Comparison of ENCODE assay signal across 20 cellular contexts in the genomic region with DNA sequence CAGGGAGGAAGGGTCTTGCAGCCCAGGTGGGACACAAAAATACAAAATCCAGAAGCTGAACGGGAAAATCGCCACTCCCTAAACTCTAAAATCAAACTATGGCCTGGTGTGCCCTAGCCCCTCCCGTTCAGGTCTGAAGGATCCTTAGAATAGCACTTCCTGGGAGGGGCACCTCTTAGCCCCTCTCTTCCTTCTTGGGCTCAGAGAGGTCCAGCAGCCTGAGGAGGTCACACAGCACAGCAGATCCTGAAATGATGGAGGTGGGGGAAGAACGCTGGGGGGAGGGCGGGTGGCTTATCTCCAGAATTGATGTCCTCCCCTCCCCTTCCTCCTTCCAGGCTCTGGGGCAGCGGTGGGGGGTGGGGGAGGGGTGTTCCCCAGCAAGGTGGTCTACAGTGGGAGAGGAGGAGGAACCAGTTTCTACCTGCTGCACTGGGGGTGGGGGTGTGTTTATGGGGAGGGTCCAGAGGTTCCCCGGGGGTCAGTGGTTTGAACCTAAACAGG. TPM values are rescaled to one million over a fixed set of nuclear protein-coding genes. Genes with fewer than 3 reads are reported as not detected.
DNase-seq lines count a peak whose midpoint lies in the region; ATAC-seq and TF ChIP-seq lines count a peak whose summit lies in the region.
"Had no signal": no experiment of that assay in that cellular context is flagged by ENCODE, and none has a peak within 500 bp of the region (broad histone marks: within the 10 kb centered on the region; RNA-seq: fewer than 3 reads in every experiment).

No MANE protein-coding gene starts in this region.

- H3K36me3 Mint-ChIP-seq in brain = peaks cover 30% of the 10 kb centered on the region
- no peaks in the 10 kb centered on the region for H3K36me3 Mint-ChIP-seq in nephron (ENCODE audit: low read depth)

- H3K27me3 ChIP-seq in DOHH2 (ENCODE audit: control insufficient read depth, low read length) = peaks cover 29% of the 10 kb centered on the region

- no peak for ATAC-seq in HG02885 (IDR thresholded peaks at IDR 0.05; ENCODE audit: poor library complexity, unreplicated experiment)
- ATAC-seq: activated CD4-positive, CD25-positive, alpha-beta regulatory T cell treated with anti-CD3 and anti-CD28 coated beads, Interleukin-2, amount 50 U/mL, for 24 hours; activated CD8-positive, alpha-beta T cell treated with anti-CD3 and anti-CD28 coated beads, Interleukin-2, amount 10 ng/mL, durations not matched to agents 7 days and 5 days; effector memory CD8-positive, alpha-beta T cell; mucosa of descending colon had no signal

- H3K4me3 ChIP-seq in DOHH2 (ENCODE audit: low read length) = peak overlapping the region; percentile 70; the same call in 1 of the 2 replicates
- H3K4me3 ChIP-seq: mucosa of descending colon, thoracic aorta had no signal

- TF ChIP-seq CTCF in 22Rv1 (IDR thresholded peaks at IDR 0.05) (no peak), DOHH2 (IDR thresholded peaks at IDR 0.05; ENCODE audit: low read depth, low read length, poor library complexity, severe bottlenecking) (no peak), brain (conservative IDR thresholded peaks at IDR 0.05) (no peak), nephron (IDR thresholded peaks at IDR 0.05; ENCODE audit: unreplicated experiment in 3 of 3) (no peak)

- H3K4me3 Mint-ChIP-seq in brain (peak overlapping the region in 4 of 5 experiments; percentile 83 to 91 (median 86)), nephron (peak overlapping the region; percentile 79 to 88 (median 87))
- H3K4me3 Mint-ChIP-seq: activated CD8-positive, alpha-beta T cell treated with anti-CD3 and anti-CD28 coated beads, Interleukin-2, amount 10 ng/mL, durations not matched to agents 7 days and 5 days had no signal

- peak overlapping the region; percentile 65; the same call in 1 of the 2 replicates for H3K27ac ChIP-seq in 22Rv1
- no peak overlapping the region for H3K27ac ChIP-seq in DOHH2 (ENCODE audit: low read depth, low read length)
- H3K27ac ChIP-seq: ascending aorta, thoracic aorta had no signal

- H3K9me2 ChIP-seq in DOHH2 (replicated peaks; ENCODE audit: control insufficient read depth, low read length) = no peaks in the 10 kb centered on the region

- H3K4me1 Mint-ChIP-seq in brain (peaks cover 11% of the 10 kb centered on the region), nephron (peaks cover 6% of the 10 kb centered on the region)

- peaks cover 33% of the 10 kb centered on the region for H3K4me1 ChIP-seq in DOHH2 (ENCODE audit: control insufficient read depth, low read length)

- H3K4me2 ChIP-seq in DOHH2 (ENCODE audit: low read length) = peak overlapping the region; percentile 56

- peak overlapping the region; percentile 81 to 96 (median 88) for H3K27ac Mint-ChIP-seq in brain
- H3K27ac Mint-ChIP-seq in nephron = no peak overlapping the region
- H3K27ac Mint-ChIP-seq: activated CD8-positive, alpha-beta T cell treated with anti-CD3 and anti-CD28 coated beads, Interleukin-2, amount 10 ng/mL, durations not matched to agents 7 days and 5 days; CD4-positive, alpha-beta memory T cell; effector memory CD8-positive, alpha-beta T cell had no signal

- no peaks in the 10 kb centered on the region for H3K79me2 ChIP-seq in DOHH2 (ENCODE audit: control insufficient read depth, low read length)

- DNase-seq in NCI-H748 treated with DMSO at 0.1 percent for 48 hours (lab: John Stamatoyannopoulos, UW) = no peak
- DNase-seq in DMS53 (lab: John Stamatoyannopoulos, UW) = no peak
- DNase-seq: activated CD8-positive, alpha-beta T cell treated with anti-CD3 and anti-CD28 coated beads, Interleukin-2, amount 10 ng/mL, durations not matched to agents 7 days and 5 days; activated naive CD4-positive, alpha-beta T cell treated with Interleukin-2 at 50 U/mL for 16 hours; activated T-cell treated with anti-CD3 and anti-CD28 coated beads, Interleukin-2, amount 50 U/mL, for 1 hour; CD4-positive, alpha-beta memory T cell; effector memory CD8-positive, alpha-beta T cell; esophagus squamous epithelium; mucosa of descending colon; NCI-H1417; NCI-H510A; stimulated activated naive CD4-positive, alpha-beta T cell had no signal

- H4K20me1 ChIP-seq in DOHH2 (ENCODE audit: control insufficient read depth, insufficient read depth, low read depth, low read length) = no peaks in the 10 kb centered on the region

- peaks cover 10% of the 10 kb centered on the region; the same call in 1 of the 2 replicates for H3K9me3 ChIP-seq in DOHH2 (ENCODE audit: control insufficient read depth, insufficient read depth, low read length)
- H3K9me3 ChIP-seq: ascending aorta had no signal

- no peaks in the 10 kb centered on the region for H3F3A ChIP-seq in DOHH2 (ENCODE audit: control insufficient read depth, insufficient read depth)

- H3K9me3 Mint-ChIP-seq in brain (peaks cover 6 to 15% (median 11%) of the 10 kb centered on the region in 5 experiments), nephron (peaks cover 10% of the 10 kb centered on the region)

- H3K36me3 ChIP-seq in DOHH2 (ENCODE audit: control insufficient read depth, low read length) = peaks cover 8% of the 10 kb centered on the region
- H3K36me3 ChIP-seq: ascending aorta, esophagus squamous epithelium, thoracic aorta had no signal

- peaks cover 2% of the 10 kb centered on the region for H3K27me3 Mint-ChIP-seq in brain
- peaks cover 38% of the 10 kb centered on the region for H3K27me3 Mint-ChIP-seq in nephron (ENCODE audit: low read depth)

RNA-seq across cellular contexts. Expression of a gene that starts 1.9 kb away (rescaled TPM):
- polyA plus RNA-seq in brain (ENCODE audit: insufficient read depth, low read depth, low replicate concordance) = 64.5 TPM
- polyA plus RNA-seq: CD4-positive, alpha-beta memory T cell had no signal

RNA-seq across cellular contexts. Expression of a gene that starts 16.8 kb away (rescaled TPM):
- 32.9 TPM for polyA plus RNA-seq in brain (ENCODE audit: insufficient read depth, low read depth, low replicate concordance)

RNA-seq across cellular contexts. Expression of a gene that starts 20.5 kb away (rescaled TPM):
- polyA plus RNA-seq in brain (ENCODE audit: insufficient read depth, low read depth, low replicate concordance) = 93.6 TPM

Comparison
In these comparisons a context has a peak if more than half of its experiments do, and no peak if none do; other contexts are left out.
1. H3K27ac Mint-ChIP-seq: peak in brain (5 of 5); none in nephron (0 of 3).